In the genomic region with DNA sequence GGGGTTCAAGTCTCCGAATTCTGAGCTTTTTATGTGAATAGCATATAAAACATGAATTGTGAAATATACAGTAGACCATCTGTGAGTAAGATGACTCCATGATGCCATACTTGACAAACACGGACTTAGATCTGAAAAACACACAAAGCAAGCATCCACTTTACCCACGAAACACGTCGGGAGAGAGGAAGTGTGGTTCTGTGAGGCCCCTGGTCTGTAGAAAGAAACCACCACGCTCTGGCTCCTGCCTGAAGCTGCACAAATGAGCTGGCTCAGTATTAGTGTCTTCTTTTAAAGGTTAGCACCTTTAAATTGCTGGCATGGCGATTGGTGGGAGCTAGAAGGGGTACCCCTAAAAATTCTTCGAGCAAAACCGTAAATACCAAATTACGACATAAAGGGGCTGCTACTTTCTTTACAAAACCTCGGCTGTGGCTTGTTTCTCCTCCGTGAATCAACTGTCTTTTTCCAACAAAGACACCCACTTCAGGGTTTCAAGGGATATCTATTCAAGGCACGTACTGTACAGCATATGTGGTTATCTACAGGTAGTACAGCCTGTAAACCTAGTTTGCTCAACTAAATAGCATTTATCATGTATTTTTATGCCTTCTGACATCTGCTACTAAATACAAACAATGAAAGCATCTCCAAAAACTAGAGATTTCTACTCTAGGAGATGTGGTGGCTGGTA, we compare ENCODE assay signal across 14 cellular contexts.
A peak's percentile ranks its signal among the peaks of the same experiment; 100 is the strongest.
DNase-seq lines count a peak whose midpoint lies in the region; ATAC-seq and TF ChIP-seq lines count a peak whose summit lies in the region.
"Had no signal": no experiment of that assay in that cellular context is flagged by ENCODE, and none has a peak within 500 bp of the region (broad histone marks: within the 10 kb centered on the region; RNA-seq: fewer than 3 reads in every experiment).

No MANE protein-coding gene starts in this region.

- peaks cover 8% of the 10 kb centered on the region for H3K4me1 Mint-ChIP-seq in activated CD4-positive, alpha-beta memory T cell treated with anti-CD3 and anti-CD28 coated beads for 36 hours (ENCODE audit: low read depth)
- H3K4me1 Mint-ChIP-seq in activated CD4-positive, alpha-beta memory T cell treated with anti-CD3 and anti-CD28 coated beads, Interleukin-2, amount 10 ng/mL, durations not matched to agents 7 days and 5 days: no peaks in the 10 kb centered on the region
- H3K4me1 Mint-ChIP-seq in IgD-negative memory B cell (peaks cover 46 to 61% (median 60%) of the 10 kb centered on the region in 3 donors), osteocyte (ENCODE audit: unreplicated experiment) (peaks cover 65% of the 10 kb centered on the region)

- peaks cover 13% of the 10 kb centered on the region for H3K27me3 Mint-ChIP-seq in activated CD4-positive, alpha-beta memory T cell treated with anti-CD3 and anti-CD28 coated beads for 36 hours
- peaks cover 9% of the 10 kb centered on the region for H3K27me3 Mint-ChIP-seq in activated CD4-positive, alpha-beta memory T cell treated with anti-CD3 and anti-CD28 coated beads, Interleukin-2, amount 10 ng/mL, durations not matched to agents 7 days and 5 days
- H3K27me3 Mint-ChIP-seq in IgD-negative memory B cell (no peaks in the 10 kb centered on the region), osteocyte (ENCODE audit: unreplicated experiment) (no peaks in the 10 kb centered on the region)

- no peak for ATAC-seq in GM18519 (IDR thresholded peaks at IDR 0.05; ENCODE audit: low FRiP score, unreplicated experiment)

- no peak overlapping the region for H3K4me3 Mint-ChIP-seq in activated CD4-positive, alpha-beta memory T cell treated with anti-CD3 and anti-CD28 coated beads for 36 hours
- H3K4me3 Mint-ChIP-seq in activated CD4-positive, alpha-beta memory T cell treated with anti-CD3 and anti-CD28 coated beads, Interleukin-2, amount 10 ng/mL, durations not matched to agents 7 days and 5 days: no peak overlapping the region
- H3K4me3 Mint-ChIP-seq in IgD-negative memory B cell (peak overlapping the region in 1 of 4 donors; percentile 12), osteocyte (ENCODE audit: unreplicated experiment) (no peak overlapping the region)
- H3K4me3 Mint-ChIP-seq: HFFc6, neural progenitor cell had no signal

- DNase-seq in activated CD4-positive, alpha-beta memory T cell treated with anti-CD3 and anti-CD28 coated beads for 36 hours: peak; percentile 13
- no peak for DNase-seq in activated CD4-positive, alpha-beta memory T cell treated with anti-CD3 and anti-CD28 coated beads, Interleukin-2, amount 10 ng/mL, durations not matched to agents 7 days and 5 days
- DNase-seq in SIG-M5 treated with dmso at 0.1 percent for 504 hours (lab: John Stamatoyannopoulos, UW; ENCODE audit: unreplicated experiment): peak; percentile 79
- no peak for DNase-seq in osteocyte (ENCODE audit: extremely low spot score, unreplicated experiment)
- DNase-seq in SK-N-DZ (ENCODE audit: low spot score): no peak
- DNase-seq in NCI-H82 (lab: John Stamatoyannopoulos, UW): no peak
- DNase-seq: anterior cingulate cortex, HFFc6, NCI-H2029 treated with DMSO at 0.1 percent for 48 hours, NCI-H526 treated with DMSO at 0.1 percent for 48 hours had no signal

- no peak overlapping the region for H3K27ac Mint-ChIP-seq in activated CD4-positive, alpha-beta memory T cell treated with anti-CD3 and anti-CD28 coated beads for 36 hours
- H3K27ac Mint-ChIP-seq in activated CD4-positive, alpha-beta memory T cell treated with anti-CD3 and anti-CD28 coated beads, Interleukin-2, amount 10 ng/mL, durations not matched to agents 7 days and 5 days: no peak overlapping the region
- H3K27ac Mint-ChIP-seq in IgD-negative memory B cell (peak overlapping the region in 2 of 3 donors; percentile 20 to 53), osteocyte (ENCODE audit: unreplicated experiment) (peak overlapping the region; percentile 19)
- H3K27ac Mint-ChIP-seq: activated T-helper 2 cell treated with anti-CD3 and anti-CD28 coated beads, Interferon-gamma antibody, Interleukin-2, Interleukin-4, amounts not matched to agents 10 μg/mL and 5 μg/mL and 100 μg/mL, durations not matched to agents 14 hours and 24 hours and 36 hours; HFFc6; neural progenitor cell had no signal

- POLR2A ChIA-PET in activated CD4-positive, alpha-beta memory T cell treated with anti-CD3 and anti-CD28 coated beads for 36 hours (lab: Charles Lee): no interaction called here
- POLR2A ChIA-PET in activated CD4-positive, alpha-beta memory T cell treated with anti-CD3 and anti-CD28 coated beads, Interleukin-2, amount 10 ng/mL, durations not matched to agents 7 days and 5 days (lab: Charles Lee): no interaction called here

- CTCF ChIA-PET in activated CD4-positive, alpha-beta memory T cell treated with anti-CD3 and anti-CD28 coated beads for 36 hours (lab: Charles Lee): no interaction called here
- CTCF ChIA-PET in activated CD4-positive, alpha-beta memory T cell treated with anti-CD3 and anti-CD28 coated beads, Interleukin-2, amount 10 ng/mL, durations not matched to agents 7 days and 5 days (lab: Charles Lee): no interaction called here

- no peaks in the 10 kb centered on the region for H3K9me3 Mint-ChIP-seq in activated CD4-positive, alpha-beta memory T cell treated with anti-CD3 and anti-CD28 coated beads for 36 hours
- no peaks in the 10 kb centered on the region for H3K9me3 Mint-ChIP-seq in activated CD4-positive, alpha-beta memory T cell treated with anti-CD3 and anti-CD28 coated beads, Interleukin-2, amount 10 ng/mL, durations not matched to agents 7 days and 5 days
- H3K9me3 Mint-ChIP-seq in IgD-negative memory B cell: no peaks in the 10 kb centered on the region
- no peaks in the 10 kb centered on the region for H3K9me3 Mint-ChIP-seq in osteocyte (ENCODE audit: unreplicated experiment)
- H3K9me3 Mint-ChIP-seq: activated T-helper 2 cell treated with anti-CD3 and anti-CD28 coated beads, Interferon-gamma antibody, Interleukin-2, Interleukin-4, amounts not matched to agents 10 μg/mL and 5 μg/mL and 100 μg/mL, durations not matched to agents 14 hours and 24 hours and 36 hours; HFFc6; neural progenitor cell had no signal

- intact Hi-C loops in activated CD4-positive, alpha-beta memory T cell treated with anti-CD3 and anti-CD28 coated beads for 36 hours (cut with micrococcal nuclease): no loop called here

- no peak for TF ChIP-seq CTCF in osteocyte (IDR thresholded peaks at IDR 0.05)

- no peaks in the 10 kb centered on the region for H3K36me3 Mint-ChIP-seq in activated CD4-positive, alpha-beta memory T cell treated with anti-CD3 and anti-CD28 coated beads for 36 hours
- no peaks in the 10 kb centered on the region for H3K36me3 Mint-ChIP-seq in activated CD4-positive, alpha-beta memory T cell treated with anti-CD3 and anti-CD28 coated beads, Interleukin-2, amount 10 ng/mL, durations not matched to agents 7 days and 5 days (ENCODE audit: low read depth)
- H3K36me3 Mint-ChIP-seq in IgD-negative memory B cell (peaks cover 4% of the 10 kb centered on the region), osteocyte (ENCODE audit: unreplicated experiment) (peaks cover 60% of the 10 kb centered on the region)

Comparison
In these comparisons a context has a peak if more than half of its experiments do, and no peak if none do; other contexts are left out.
1. DNase-seq: peak in activated CD4-positive, alpha-beta memory T cell treated with anti-CD3 and anti-CD28 coated beads for 36 hours (single experiment) and SIG-M5 treated with dmso at 0.1 percent for 504 hours (single experiment); none in activated CD4-positive, alpha-beta memory T cell treated with anti-CD3 and anti-CD28 coated beads, Interleukin-2, amount 10 ng/mL, durations not matched to agents 7 days and 5 days (single experiment), osteocyte (single experiment), SK-N-DZ (single experiment) and NCI-H82 (single experiment).
2. H3K27ac Mint-ChIP-seq: peak in IgD-negative memory B cell (2 of 3) and osteocyte (single experiment); none in activated CD4-positive, alpha-beta memory T cell treated with anti-CD3 and anti-CD28 coated beads for 36 hours (single experiment) and activated CD4-positive, alpha-beta memory T cell treated with anti-CD3 and anti-CD28 coated beads, Interleukin-2, amount 10 ng/mL, durations not matched to agents 7 days and 5 days (single experiment).